Comparison of ENCODE assay signal across 24 cellular contexts in genomic region chr2:161269111-161269510, GRCh38. TPM values are rescaled to one million over a fixed set of nuclear protein-coding genes. Genes with fewer than 3 reads are reported as not detected.
A peak's percentile ranks its signal among the peaks of the same experiment; 100 is the strongest.
DNase-seq lines count a peak whose midpoint lies in the region; ATAC-seq and TF ChIP-seq lines count a peak whose summit lies in the region.
"Had no signal": no experiment of that assay in that cellular context is flagged by ENCODE, and none has a peak within 500 bp of the region (broad histone marks: within the 10 kb centered on the region; RNA-seq: fewer than 3 reads in every experiment).

No MANE protein-coding gene starts in this region.

- no peaks in the 10 kb centered on the region for H4K20me1 ChIP-seq in Karpas-422 (ENCODE audit: insufficient read depth, low read depth, low read length)
- H4K20me1 ChIP-seq: BLaER1 had no signal

- no peak overlapping the region for H2AFZ ChIP-seq in Karpas-422 (ENCODE audit: low read length)

- no peak overlapping the region for H3K4me3 ChIP-seq in Karpas-422 (ENCODE audit: low read length)
- no peak overlapping the region for H3K4me3 ChIP-seq in psoas muscle
- no peak overlapping the region for H3K4me3 ChIP-seq in gastrocnemius medialis
- H3K4me3 ChIP-seq: BLaER1, GM12878 had no signal

- ATAC-seq in psoas muscle, result peak in 3 of 4 donors; percentile 58 to 85 (median 80)
- ATAC-seq in gastrocnemius medialis, result peak; percentile 66 to 83
- ATAC-seq: GM12878 had no signal

- in situ Hi-C loops in gastrocnemius medialis (cut with MboI; ENCODE audit: low sequenced_read_pairs in 4 of 4), result loop anchor here in 1 of 4 donors (10.0 kb wide), 1 partner anchor 54 kb away; no protein-coding TSS in a partner anchor

- H3K36me3 ChIP-seq in Karpas-422 (ENCODE audit: insufficient read depth, low read length) (no peaks in the 10 kb centered on the region), psoas muscle (ENCODE audit: insufficient read depth in 1 of 2, low read depth in 1 of 2) (no peaks in the 10 kb centered on the region), gastrocnemius medialis (no peaks in the 10 kb centered on the region)
- H3K36me3 ChIP-seq: BE2C, BLaER1 had no signal

- no peak for TF ChIP-seq POLR2A in gastrocnemius medialis (IDR thresholded peaks at IDR 0.05)

- H3K9me3 ChIP-seq in Karpas-422 (ENCODE audit: low read length) (no peaks in the 10 kb centered on the region), psoas muscle (no peaks in the 10 kb centered on the region), gastrocnemius medialis (no peaks in the 10 kb centered on the region)
- H3K9me3 ChIP-seq: BE2C, BLaER1 had no signal

- H3K9ac ChIP-seq in Karpas-422 (ENCODE audit: low read length), result no peak overlapping the region
- H3K9ac ChIP-seq: BLaER1 had no signal

- no peak overlapping the region for H3K4me2 ChIP-seq in Karpas-422 (ENCODE audit: low read depth, low read length, poor library complexity, severe bottlenecking)
- H3K4me2 ChIP-seq: BLaER1 had no signal

- no peaks in the 10 kb centered on the region for H3K79me2 ChIP-seq in Karpas-422 (ENCODE audit: low read length)

- H3K4me1 ChIP-seq in Karpas-422 (ENCODE audit: low read length) (peaks cover 12% of the 10 kb centered on the region), psoas muscle (no peaks in the 10 kb centered on the region), gastrocnemius medialis (peaks cover 0 to 6% of the 10 kb centered on the region in 2 donors)
- H3K4me1 ChIP-seq: BE2C, BLaER1 had no signal

- TF ChIP-seq CTCF in psoas muscle (IDR thresholded peaks at IDR 0.05) (no peak), gastrocnemius medialis (IDR thresholded peaks at IDR 0.05 in 4 of 5, conservative IDR thresholded peaks at IDR 0.05 in 1 of 5) (no peak)

- H3K9me2 ChIP-seq in Karpas-422 (replicated peaks; ENCODE audit: insufficient read depth, low read length), result no peaks in the 10 kb centered on the region

- WGBS in psoas muscle, 3 donors, result 73 to 84% (median 77%) methylated on average over 3 of the region's 3 CpGs

- DNase-seq in Karpas-422, result peak; percentile 28
- no peak for DNase-seq in psoas muscle
- DNase-seq in gastrocnemius medialis, result no peak
- no peak for DNase-seq in effector CD8-positive, alpha-beta T cell (lab: John Stamatoyannopoulos, UW)
- no peak for DNase-seq in NOMO-1 treated with dmso at 0.1 percent for 144 hours (lab: John Stamatoyannopoulos, UW; ENCODE audit: unreplicated experiment)
- DNase-seq in NAMALWA (ENCODE audit: low spot score), result no peak
- DNase-seq in medulla oblongata (ENCODE audit: extremely low spot score), result no peak
- DNase-seq: 8988T; ACHN; BE2C; C1 segment of cervical spinal cord; CD4-positive, alpha-beta memory T cell; CD4-positive, CD25-positive, alpha-beta regulatory T cell; CD8-positive, alpha-beta memory T cell; COR-L47; DMS 273 treated with DMSO at 0.1 percent for 48 hours; DMS153; DMS53; DMS79; DND-41; EL; GDM1 had no signal

- intact Hi-C loops in psoas muscle (cut with DNase I), result no loop called here
- intact Hi-C loops in gastrocnemius medialis (cut with DNase I; ENCODE audit: low total_unique reads), result no loop called here

- H3K27ac ChIP-seq in Karpas-422 (ENCODE audit: low read length) (no peak overlapping the region), psoas muscle (no peak overlapping the region), gastrocnemius medialis (peak overlapping the region in 1 of 4 donors; percentile 41)
- H3K27ac ChIP-seq: BLaER1 had no signal

- no peaks in the 10 kb centered on the region for H3K27me3 ChIP-seq in Karpas-422 (ENCODE audit: low read length)
- peaks cover 0 to 3% (median 0%) of the 10 kb centered on the region in 3 donors for H3K27me3 ChIP-seq in psoas muscle (ENCODE audit: insufficient read depth in 3 of 3, low read length in 2 of 3)
- no peaks in the 10 kb centered on the region for H3K27me3 ChIP-seq in gastrocnemius medialis
- H3K27me3 ChIP-seq: BLaER1 had no signal

RNA-seq across cellular contexts. Expression of gene PSMD14, which starts 39.1 kb away (rescaled TPM):
- 70.4 and 86.1 TPM in 2 replicates for total RNA-seq in Karpas-422 (2014; rRNA removed; shearing (Covaris generic); ENCODE audit: low replicate concordance)
- total RNA-seq in psoas muscle (100 to 1,000 TPM in 1 of 4 donors, 10 to 100 TPM in 3; 51.2 to 109 (median 90.4) TPM), gastrocnemius medialis (100 to 1,000 TPM; 138 to 195 (median 163) TPM)
- polyA plus RNA-seq in psoas muscle, result 100 to 1,000 TPM; 111 to 372 (median 249) TPM
